ENCODE assay signal across 2 cellular contexts in the genomic region with DNA sequence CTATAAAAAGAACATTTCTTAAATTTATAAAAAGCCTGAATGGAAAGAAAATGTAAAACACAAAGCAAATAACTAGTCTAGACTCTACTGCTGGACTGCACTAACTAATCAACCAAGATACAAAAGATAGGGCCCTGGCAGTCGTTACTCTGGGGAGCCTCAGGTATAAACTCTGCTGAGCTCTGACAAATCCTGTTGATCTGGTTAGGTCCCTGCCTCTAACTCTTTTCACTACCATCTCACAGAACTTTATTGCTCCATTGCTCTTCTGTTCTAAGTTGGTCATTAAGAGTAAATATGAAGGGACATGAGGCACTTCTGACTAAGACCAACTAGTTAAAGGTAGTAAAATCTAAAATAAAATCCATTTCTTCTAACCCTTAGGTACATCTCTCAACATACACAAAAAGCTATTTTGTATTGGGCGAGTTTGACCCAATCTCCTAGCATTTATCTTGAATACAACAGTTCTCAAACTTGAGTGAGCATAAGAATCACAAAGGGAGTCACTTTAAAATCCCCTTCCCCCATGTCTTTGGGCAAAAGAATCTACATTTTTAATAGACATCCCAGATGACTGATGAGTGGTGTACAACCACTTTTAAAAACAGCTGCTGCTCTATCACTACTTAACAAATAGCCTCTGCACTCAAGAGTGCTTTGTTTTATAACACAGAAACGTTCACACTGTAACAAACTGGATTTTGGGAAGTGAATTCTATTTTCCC.
A peak's percentile ranks its signal among the peaks of the same experiment; 100 is the strongest.
TF ChIP-seq lines count a peak whose summit lies in the region.

No MANE protein-coding gene starts in this region.

TF ChIP-seq in GM23338, 12 proteins besides CTCF, POLR2A, EP300 and RAD21 (continues in another document):
- TF ChIP-seq, protein P1, sequence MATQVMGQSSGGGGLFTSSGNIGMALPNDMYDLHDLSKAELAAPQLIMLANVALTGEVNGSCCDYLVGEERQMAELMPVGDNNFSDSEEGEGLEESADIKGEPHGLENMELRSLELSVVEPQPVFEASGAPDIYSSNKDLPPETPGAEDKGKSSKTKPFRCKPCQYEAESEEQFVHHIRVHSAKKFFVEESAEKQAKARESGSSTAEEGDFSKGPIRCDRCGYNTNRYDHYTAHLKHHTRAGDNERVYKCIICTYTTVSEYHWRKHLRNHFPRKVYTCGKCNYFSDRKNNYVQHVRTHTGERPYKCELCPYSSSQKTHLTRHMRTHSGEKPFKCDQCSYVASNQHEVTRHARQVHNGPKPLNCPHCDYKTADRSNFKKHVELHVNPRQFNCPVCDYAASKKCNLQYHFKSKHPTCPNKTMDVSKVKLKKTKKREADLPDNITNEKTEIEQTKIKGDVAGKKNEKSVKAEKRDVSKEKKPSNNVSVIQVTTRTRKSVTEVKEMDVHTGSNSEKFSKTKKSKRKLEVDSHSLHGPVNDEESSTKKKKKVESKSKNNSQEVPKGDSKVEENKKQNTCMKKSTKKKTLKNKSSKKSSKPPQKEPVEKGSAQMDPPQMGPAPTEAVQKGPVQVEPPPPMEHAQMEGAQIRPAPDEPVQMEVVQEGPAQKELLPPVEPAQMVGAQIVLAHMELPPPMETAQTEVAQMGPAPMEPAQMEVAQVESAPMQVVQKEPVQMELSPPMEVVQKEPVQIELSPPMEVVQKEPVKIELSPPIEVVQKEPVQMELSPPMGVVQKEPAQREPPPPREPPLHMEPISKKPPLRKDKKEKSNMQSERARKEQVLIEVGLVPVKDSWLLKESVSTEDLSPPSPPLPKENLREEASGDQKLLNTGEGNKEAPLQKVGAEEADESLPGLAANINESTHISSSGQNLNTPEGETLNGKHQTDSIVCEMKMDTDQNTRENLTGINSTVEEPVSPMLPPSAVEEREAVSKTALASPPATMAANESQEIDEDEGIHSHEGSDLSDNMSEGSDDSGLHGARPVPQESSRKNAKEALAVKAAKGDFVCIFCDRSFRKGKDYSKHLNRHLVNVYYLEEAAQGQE (IDR thresholded peaks at IDR 0.05; ENCODE audit: unreplicated experiment): no peak
- TF ChIP-seq NANOG (IDR thresholded peaks at IDR 0.05; ENCODE audit: borderline replicate concordance): no peak
- TF ChIP-seq STAT1 (IDR thresholded peaks at IDR 0.05; ENCODE audit: unreplicated experiment): no peak
- TF ChIP-seq, protein P2, sequence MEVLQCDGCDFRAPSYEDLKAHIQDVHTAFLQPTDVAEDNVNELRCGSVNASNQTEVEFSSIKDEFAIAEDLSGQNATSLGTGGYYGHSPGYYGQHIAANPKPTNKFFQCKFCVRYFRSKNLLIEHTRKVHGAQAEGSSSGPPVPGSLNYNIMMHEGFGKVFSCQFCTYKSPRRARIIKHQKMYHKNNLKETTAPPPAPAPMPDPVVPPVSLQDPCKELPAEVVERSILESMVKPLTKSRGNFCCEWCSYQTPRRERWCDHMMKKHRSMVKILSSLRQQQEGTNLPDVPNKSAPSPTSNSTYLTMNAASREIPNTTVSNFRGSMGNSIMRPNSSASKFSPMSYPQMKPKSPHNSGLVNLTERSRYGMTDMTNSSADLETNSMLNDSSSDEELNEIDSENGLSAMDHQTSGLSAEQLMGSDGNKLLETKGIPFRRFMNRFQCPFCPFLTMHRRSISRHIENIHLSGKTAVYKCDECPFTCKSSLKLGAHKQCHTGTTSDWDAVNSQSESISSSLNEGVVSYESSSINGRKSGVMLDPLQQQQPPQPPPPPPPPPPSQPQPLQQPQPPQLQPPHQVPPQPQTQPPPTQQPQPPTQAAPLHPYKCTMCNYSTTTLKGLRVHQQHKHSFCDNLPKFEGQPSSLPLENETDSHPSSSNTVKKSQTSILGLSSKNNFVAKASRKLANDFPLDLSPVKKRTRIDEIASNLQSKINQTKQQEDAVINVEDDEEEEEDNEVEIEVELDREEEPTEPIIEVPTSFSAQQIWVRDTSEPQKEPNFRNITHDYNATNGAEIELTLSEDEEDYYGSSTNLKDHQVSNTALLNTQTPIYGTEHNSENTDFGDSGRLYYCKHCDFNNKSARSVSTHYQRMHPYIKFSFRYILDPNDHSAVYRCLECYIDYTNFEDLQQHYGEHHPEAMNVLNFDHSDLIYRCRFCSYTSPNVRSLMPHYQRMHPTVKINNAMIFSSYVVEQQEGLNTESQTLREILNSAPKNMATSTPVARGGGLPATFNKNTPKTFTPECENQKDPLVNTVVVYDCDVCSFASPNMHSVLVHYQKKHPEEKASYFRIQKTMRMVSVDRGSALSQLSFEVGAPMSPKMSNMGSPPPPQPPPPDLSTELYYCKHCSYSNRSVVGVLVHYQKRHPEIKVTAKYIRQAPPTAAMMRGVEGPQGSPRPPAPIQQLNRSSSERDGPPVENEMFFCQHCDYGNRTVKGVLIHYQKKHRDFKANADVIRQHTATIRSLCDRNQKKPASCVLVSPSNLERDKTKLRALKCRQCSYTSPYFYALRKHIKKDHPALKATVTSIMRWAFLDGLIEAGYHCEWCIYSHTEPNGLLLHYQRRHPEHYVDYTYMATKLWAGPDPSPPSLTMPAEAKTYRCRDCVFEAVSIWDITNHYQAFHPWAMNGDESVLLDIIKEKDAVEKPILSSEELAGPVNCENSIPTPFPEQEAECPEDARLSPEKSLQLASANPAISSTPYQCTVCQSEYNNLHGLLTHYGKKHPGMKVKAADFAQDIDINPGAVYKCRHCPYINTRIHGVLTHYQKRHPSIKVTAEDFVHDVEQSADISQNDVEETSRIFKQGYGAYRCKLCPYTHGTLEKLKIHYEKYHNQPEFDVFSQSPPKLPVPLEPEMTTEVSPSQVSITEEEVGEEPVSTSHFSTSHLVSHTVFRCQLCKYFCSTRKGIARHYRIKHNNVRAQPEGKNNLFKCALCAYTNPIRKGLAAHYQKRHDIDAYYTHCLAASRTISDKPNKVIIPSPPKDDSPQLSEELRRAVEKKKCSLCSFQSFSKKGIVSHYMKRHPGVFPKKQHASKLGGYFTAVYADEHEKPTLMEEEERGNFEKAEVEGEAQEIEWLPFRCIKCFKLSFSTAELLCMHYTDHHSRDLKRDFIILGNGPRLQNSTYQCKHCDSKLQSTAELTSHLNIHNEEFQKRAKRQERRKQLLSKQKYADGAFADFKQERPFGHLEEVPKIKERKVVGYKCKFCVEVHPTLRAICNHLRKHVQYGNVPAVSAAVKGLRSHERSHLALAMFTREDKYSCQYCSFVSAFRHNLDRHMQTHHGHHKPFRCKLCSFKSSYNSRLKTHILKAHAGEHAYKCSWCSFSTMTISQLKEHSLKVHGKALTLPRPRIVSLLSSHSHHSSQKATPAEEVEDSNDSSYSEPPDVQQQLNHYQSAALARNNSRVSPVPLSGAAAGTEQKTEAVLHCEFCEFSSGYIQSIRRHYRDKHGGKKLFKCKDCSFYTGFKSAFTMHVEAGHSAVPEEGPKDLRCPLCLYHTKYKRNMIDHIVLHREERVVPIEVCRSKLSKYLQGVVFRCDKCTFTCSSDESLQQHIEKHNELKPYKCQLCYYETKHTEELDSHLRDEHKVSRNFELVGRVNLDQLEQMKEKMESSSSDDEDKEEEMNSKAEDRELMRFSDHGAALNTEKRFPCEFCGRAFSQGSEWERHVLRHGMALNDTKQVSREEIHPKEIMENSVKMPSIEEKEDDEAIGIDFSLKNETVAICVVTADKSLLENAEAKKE (CRISPR knock-in tag; IDR thresholded peaks at IDR 0.05): no peak
- TF ChIP-seq, protein P3, sequence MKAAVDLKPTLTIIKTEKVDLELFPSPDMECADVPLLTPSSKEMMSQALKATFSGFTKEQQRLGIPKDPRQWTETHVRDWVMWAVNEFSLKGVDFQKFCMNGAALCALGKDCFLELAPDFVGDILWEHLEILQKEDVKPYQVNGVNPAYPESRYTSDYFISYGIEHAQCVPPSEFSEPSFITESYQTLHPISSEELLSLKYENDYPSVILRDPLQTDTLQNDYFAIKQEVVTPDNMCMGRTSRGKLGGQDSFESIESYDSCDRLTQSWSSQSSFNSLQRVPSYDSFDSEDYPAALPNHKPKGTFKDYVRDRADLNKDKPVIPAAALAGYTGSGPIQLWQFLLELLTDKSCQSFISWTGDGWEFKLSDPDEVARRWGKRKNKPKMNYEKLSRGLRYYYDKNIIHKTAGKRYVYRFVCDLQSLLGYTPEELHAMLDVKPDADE (IDR thresholded peaks at IDR 0.05): no peak
- TF ChIP-seq ZNF331 (CRISPR knock-in tag; IDR thresholded peaks at IDR 0.05; ENCODE audit: low read depth): no peak
- no peak for TF ChIP-seq ZNF114 (CRISPR knock-in tag; IDR thresholded peaks at IDR 0.05)
- no peak for TF ChIP-seq EZH2phosphoT487 (IDR thresholded peaks at IDR 0.05; ENCODE audit: unreplicated experiment)

TF ChIP-seq in H1, 55 proteins besides CTCF, POLR2A, EP300 and RAD21:
- TF ChIP-seq TAF1 (IDR thresholded peaks at IDR 0.05; ENCODE audit: low read depth, low read length) (no peak), POLR2AphosphoS5 (IDR thresholded peaks at IDR 0.05; ENCODE audit: low read depth, low read length) (peak; percentile 40; the same call in 1 of the 2 replicates), CTBP2 (IDR thresholded peaks at IDR 0.05; ENCODE audit: borderline replicate concordance, insufficient read depth, insufficient read length, low read length) (no peak), KDM4A (IDR thresholded peaks at IDR 0.05; ENCODE audit: low read depth, low read length, severe bottlenecking) (no peak)
TF ChIP-seq in H1: peak in this region for 1.
